ENCODE assay signal across 10 cellular contexts in the genomic region with DNA sequence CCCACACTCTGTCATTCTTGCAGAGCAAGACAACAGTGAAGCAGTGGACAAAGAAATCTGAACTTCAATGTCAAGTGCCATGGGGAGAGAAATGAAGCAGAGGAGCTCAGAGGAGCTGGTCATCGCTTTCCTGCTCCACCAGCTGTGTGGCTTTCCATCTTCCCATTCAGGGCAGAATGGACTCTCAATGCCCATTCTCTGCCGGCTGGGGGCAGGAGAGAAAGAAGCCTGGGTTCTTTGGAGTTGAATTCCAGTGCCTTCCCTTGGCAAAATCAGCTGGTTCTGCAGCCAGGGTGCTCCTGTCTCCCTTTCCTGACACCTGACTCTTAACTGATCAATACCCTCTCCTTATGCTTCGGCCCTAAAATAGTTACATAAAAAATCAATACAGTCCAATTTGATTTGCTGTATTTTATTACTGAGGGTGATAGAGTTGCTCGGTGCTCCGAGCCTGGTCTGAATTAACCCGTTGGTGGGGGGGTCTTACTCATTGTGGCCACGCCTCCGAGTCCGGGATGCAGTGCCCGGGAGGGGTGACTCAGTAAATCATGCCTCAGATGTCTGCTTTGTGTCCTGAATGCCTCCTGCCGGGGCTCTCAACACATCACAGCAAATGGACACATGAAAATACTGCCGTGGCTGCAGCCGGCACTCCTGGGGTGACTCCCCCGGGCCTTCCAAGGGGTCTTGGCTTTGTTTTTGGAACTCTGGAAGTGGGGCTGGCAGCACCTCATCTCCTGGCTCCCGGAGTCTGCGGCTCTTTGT. TPM values are rescaled to one million over a fixed set of nuclear protein-coding genes. Genes with fewer than 3 reads are reported as not detected.
DNase-seq lines count a peak whose midpoint lies in the region; TF ChIP-seq lines count a peak whose summit lies in the region.
"Had no signal": no experiment of that assay in that cellular context is flagged by ENCODE, and none has a peak within 500 bp of the region (broad histone marks: within the 10 kb centered on the region; RNA-seq: fewer than 3 reads in every experiment).

No MANE protein-coding gene starts in this region.

- H3K9me2 ChIP-seq in MM.1S (replicated peaks; ENCODE audit: insufficient read depth, low read length) = no peaks in the 10 kb centered on the region

- 0 out of 2 replicates have a peak, but pooled peaks have one; percentile 5 for TF ChIP-seq CTCF in LNCaP clone FGC (IDR thresholded peaks at IDR 0.05; ENCODE audit: control insufficient read depth, extremely low read depth, insufficient read depth)
- TF ChIP-seq CTCF in astrocyte of the spinal cord (IDR thresholded peaks at IDR 0.05; ENCODE audit: low read depth, low read length) = no peak
- no peak for TF ChIP-seq CTCF in MM.1S (IDR thresholded peaks at IDR 0.05; ENCODE audit: low read length)

- H3F3A ChIP-seq in MM.1S (ENCODE audit: insufficient read depth, low read length) = no peaks in the 10 kb centered on the region

- H3K27ac ChIP-seq in mesodermal cell (ENCODE audit: low read depth, low read length, severe bottlenecking) (peak overlapping the region; percentile 23), MM.1S (ENCODE audit: low read length) (no peak overlapping the region)
- H3K27ac ChIP-seq: lower lobe of right lung had no signal

- no peaks in the 10 kb centered on the region for H3K79me2 ChIP-seq in MM.1S (ENCODE audit: low read length)

- no peaks in the 10 kb centered on the region for H4K20me1 ChIP-seq in MM.1S (ENCODE audit: insufficient read depth, low read length)

- H2AFZ ChIP-seq in MM.1S (ENCODE audit: low read length) = no peak overlapping the region

- no peak overlapping the region for H3K9ac ChIP-seq in MM.1S (ENCODE audit: low read length)

- H3K4me3 ChIP-seq in LNCaP clone FGC (ENCODE audit: low read depth, low read length) = no peak overlapping the region
- H3K4me3 ChIP-seq in astrocyte of the spinal cord (ENCODE audit: low read depth, low read length) = no peak overlapping the region
- H3K4me3 ChIP-seq in mesodermal cell (ENCODE audit: extremely low read depth, insufficient read depth, low read length, poor library complexity, severe bottlenecking) = no peak overlapping the region
- no peak overlapping the region for H3K4me3 ChIP-seq in MM.1S (ENCODE audit: low read length)
- H3K4me3 ChIP-seq: lower lobe of right lung had no signal

- DNase-seq in EL (peak; percentile 49), LNCaP clone FGC (ENCODE audit: low read depth) (no peak), astrocyte of the spinal cord (ENCODE audit: low read depth, low spot score) (peak; percentile 37), NCI-H2107 treated with DMSO at 0.1 percent for 48 hours (lab: John Stamatoyannopoulos, UW; ENCODE audit: unreplicated experiment) (no peak), NAMALWA (ENCODE audit: low spot score) (no peak), DMS153 treated with DMSO at 0.1 percent for 48 hours (lab: John Stamatoyannopoulos, UW; ENCODE audit: unreplicated experiment) (no peak), MM.1S (no peak)
- DNase-seq: lower lobe of right lung, NCI-H187 treated with DMSO at 0.1 percent for 48 hours had no signal

- no peaks in the 10 kb centered on the region for H3K27me3 ChIP-seq in MM.1S (replicated peaks; ENCODE audit: insufficient read depth, low read length)

- 7 to 8% methylated on average over 13 of the region's 16 CpGs for WGBS in mesodermal cell (ENCODE audit: insufficient coverage in 2 of 2), 2 experiments

- H3K4me1 ChIP-seq in mesodermal cell (ENCODE audit: control insufficient read depth, insufficient read depth, low read length, poor library complexity, severe bottlenecking) (no peaks in the 10 kb centered on the region), MM.1S (ENCODE audit: low read length) (no peaks in the 10 kb centered on the region)
- H3K4me1 ChIP-seq: lower lobe of right lung had no signal

- no peaks in the 10 kb centered on the region for H3K36me3 ChIP-seq in mesodermal cell (ENCODE audit: control insufficient read depth, insufficient read depth, low read length)
- H3K36me3 ChIP-seq in MM.1S (replicated peaks; ENCODE audit: insufficient read depth, low read length) = no peaks in the 10 kb centered on the region
- H3K36me3 ChIP-seq: lower lobe of right lung had no signal

- no peak overlapping the region for H3K4me2 ChIP-seq in MM.1S (ENCODE audit: low read depth, low read length)

- H3K9me3 ChIP-seq in mesodermal cell (ENCODE audit: control insufficient read depth, low read length) = no peaks in the 10 kb centered on the region
- H3K9me3 ChIP-seq in MM.1S (replicated peaks; ENCODE audit: insufficient read depth, low read length) = no peaks in the 10 kb centered on the region
- H3K9me3 ChIP-seq: lower lobe of right lung had no signal

- in situ Hi-C loops in astrocyte of the spinal cord (cut with HindIII; ENCODE audit: low sequenced_read_pairs) = no loop called here

RNA-seq across cellular contexts. Expression of a gene that starts 7.8 kb away (rescaled TPM):
- polyA plus RNA-seq in mesodermal cell (2013, experiment 1 of 2) = 3.6 TPM
- 2.4 TPM for polyA plus RNA-seq in mesodermal cell (2013, experiment 2 of 2)

Comparison
In these comparisons a context has a peak if more than half of its experiments do, and no peak if none do; other contexts are left out.
1. DNase-seq: peak in EL (single experiment) and astrocyte of the spinal cord (single experiment); none in LNCaP clone FGC (single experiment), NCI-H2107 treated with DMSO at 0.1 percent for 48 hours (single experiment), NAMALWA (single experiment), DMS153 treated with DMSO at 0.1 percent for 48 hours (single experiment) and MM.1S (single experiment).